Comparison of ENCODE assay signal across 18 cellular contexts in genomic region chr18:74775239-74775638, GRCh38.
DNase-seq lines count a peak whose midpoint lies in the region; ATAC-seq and TF ChIP-seq lines count a peak whose summit lies in the region.
"Had no signal": no experiment of that assay in that cellular context is flagged by ENCODE, and none has a peak within 500 bp of the region (broad histone marks: within the 10 kb centered on the region; RNA-seq: fewer than 3 reads in every experiment).

No MANE protein-coding gene starts in this region.

- in situ Hi-C loops in IMR-90 (cut with MboI; ENCODE audit: low sequenced_read_pairs), result no loop called here
- in situ Hi-C loops in brain microvascular endothelial cell (cut with HindIII; ENCODE audit: low pct_ligation_motif_present, low sequenced_read_pairs), result no loop called here

- peak overlapping the region; percentile 76 for H2BK5ac ChIP-seq in IMR-90 (ENCODE audit: low read depth, low read length, poor library complexity, severe bottlenecking)

- intact Hi-C loops in IMR-90 (cut with micrococcal nuclease) (no loop called here), body of pancreas (cut with DNase I) (no loop called here), CD14-positive monocyte (cut with micrococcal nuclease) (no loop called here), spleen (cut with DNase I; ENCODE audit: low total_unique reads) (no loop called here)

- dilution Hi-C loops in IMR-90 (cut with HindIII; ENCODE audit: low sequenced_read_pairs, unreplicated experiment), result no loop called here

- peak overlapping the region; percentile 79 for H2BK20ac ChIP-seq in IMR-90 (ENCODE audit: low read depth, low read length)

- peak overlapping the region; percentile 76; the same call in 1 of the 2 replicates for H3K4ac ChIP-seq in IMR-90 (ENCODE audit: low read depth, low read length)

- no peaks in the 10 kb centered on the region for H3K27me3 ChIP-seq in IMR-90 (ENCODE audit: control insufficient read depth, insufficient read depth, low read length)
- H3K27me3 ChIP-seq in brain microvascular endothelial cell (replicated peaks), result no peaks in the 10 kb centered on the region
- H3K27me3 ChIP-seq in body of pancreas, result no peaks in the 10 kb centered on the region
- no peaks in the 10 kb centered on the region for H3K27me3 ChIP-seq in spleen (replicated peaks in 1 of 7)
- H3K27me3 ChIP-seq: gastroesophageal sphincter, neural progenitor cell had no signal

- no peak overlapping the region for H2BK15ac ChIP-seq in IMR-90 (ENCODE audit: low read depth, low read length)

- H3K27ac Mint-ChIP-seq in CD14-positive monocyte, result no peak overlapping the region
- no peak overlapping the region for H3K27ac Mint-ChIP-seq in activated CD8-positive, alpha-beta T cell treated with anti-CD3 and anti-CD28 coated beads, Interleukin-2, amount 10 ng/mL, durations not matched to agents 7 days and 5 days
- H3K27ac Mint-ChIP-seq: activated CD4-positive, alpha-beta T cell treated with anti-CD3 and anti-CD28 coated beads, Interleukin-2, amount 10 ng/mL, durations not matched to agents 7 days and 5 days; CD8-positive, alpha-beta memory T cell; neural progenitor cell had no signal

- no peak overlapping the region for H2AK9ac ChIP-seq in IMR-90 (replicated peaks; ENCODE audit: low read depth, low read length, poor library complexity)

- ATAC-seq in IMR-90 (ENCODE audit: low read depth) (peak; percentile 94), body of pancreas (no peak)
- no peak for ATAC-seq in activated CD8-positive, alpha-beta T cell treated with anti-CD3 and anti-CD28 coated beads, Interleukin-2, amount 10 ng/mL, durations not matched to agents 7 days and 5 days
- ATAC-seq: gastroesophageal sphincter, K562, left cardiac atrium had no signal

- peak overlapping the region; percentile 87 for H2BK120ac ChIP-seq in IMR-90 (ENCODE audit: low read depth, low read length)

- H3K4me2 ChIP-seq in IMR-90 (ENCODE audit: low read depth, low read length), result no peak overlapping the region
- H3K4me2 ChIP-seq: neural progenitor cell had no signal

- CTCF ChIA-PET in IMR-90 (lab: Yijun Ruan, JAX), result interaction anchor here (1.0 kb wide), 1 partner anchor 9 kb away, joined by 3 read pairs; no protein-coding TSS in a partner anchor
- CTCF ChIA-PET in activated CD8-positive, alpha-beta T cell treated with anti-CD3 and anti-CD28 coated beads, Interleukin-2, amount 10 ng/mL, durations not matched to agents 7 days and 5 days (lab: Charles Lee), result no interaction called here

- H3K23ac ChIP-seq in IMR-90 (ENCODE audit: low read depth, low read length), result no peak overlapping the region

- H3K36me3 Mint-ChIP-seq in CD14-positive monocyte, result peaks cover 6 to 8% of the 10 kb centered on the region in 2 donors
- H3K36me3 Mint-ChIP-seq in activated CD8-positive, alpha-beta T cell treated with anti-CD3 and anti-CD28 coated beads, Interleukin-2, amount 10 ng/mL, durations not matched to agents 7 days and 5 days (ENCODE audit: low read depth), result no peaks in the 10 kb centered on the region

- H2AFZ ChIP-seq in IMR-90 (replicated peaks; ENCODE audit: low read length, poor library complexity), result no peak overlapping the region
- H2AFZ ChIP-seq: neural progenitor cell had no signal

- TF ChIP-seq CTCF in IMR-90 (conservative IDR thresholded peaks at IDR 0.05; ENCODE audit: low read depth, low read length) (no peak), brain microvascular endothelial cell (IDR thresholded peaks at IDR 0.05; ENCODE audit: low read depth, low read length, missing control alignments) (no peak), foreskin fibroblast (IDR thresholded peaks at IDR 0.05; ENCODE audit: low read depth, low read length) (no peak), body of pancreas (IDR thresholded peaks at IDR 0.05) (no peak), CD14-positive monocyte (IDR thresholded peaks at IDR 0.05) (no peak), spleen (IDR thresholded peaks at IDR 0.05 in 8 of 11, conservative IDR thresholded peaks at IDR 0.05 in 3 of 11) (no peak)

- POLR2A ChIA-PET in IMR-90 (lab: Charles Lee; ENCODE audit: unreplicated experiment), result no interaction called here
- POLR2A ChIA-PET in activated CD8-positive, alpha-beta T cell treated with anti-CD3 and anti-CD28 coated beads, Interleukin-2, amount 10 ng/mL, durations not matched to agents 7 days and 5 days (lab: Charles Lee), result no interaction called here

- H3K9me3 ChIP-seq in IMR-90 (ENCODE audit: control insufficient read depth, insufficient read depth, low read length), result no peaks in the 10 kb centered on the region
- no peaks in the 10 kb centered on the region for H3K9me3 ChIP-seq in body of pancreas
- no peaks in the 10 kb centered on the region for H3K9me3 ChIP-seq in spleen
- H3K9me3 ChIP-seq: gastroesophageal sphincter had no signal

- 0 out of 2 replicates have a peak, but pooled peaks have one; percentile 6 for TF ChIP-seq RAD21 in IMR-90 (IDR thresholded peaks at IDR 0.05; ENCODE audit: low read length)

- H3K79me1 ChIP-seq in IMR-90 (ENCODE audit: low read depth in 1 of 2, low read length in 2 of 2), result peaks cover 7 to 21% of the 10 kb centered on the region in 2 experiments; a peak in 3 of 4 replicates

- H3K4me1 ChIP-seq in IMR-90 (ENCODE audit: control insufficient read depth, insufficient read depth, low read length), result peaks cover 9% of the 10 kb centered on the region
- no peaks in the 10 kb centered on the region for H3K4me1 ChIP-seq in body of pancreas
- peaks cover 0 to 7% (median 0%) of the 10 kb centered on the region in 6 donors for H3K4me1 ChIP-seq in spleen
- H3K4me1 ChIP-seq: gastroesophageal sphincter, neural progenitor cell had no signal

- H4K5ac ChIP-seq in IMR-90 (ENCODE audit: low read depth, low read length), result no peak overlapping the region

- BruUV-seq in IMR-90 (replicated peaks; lab: Mats Ljungman, UMichigan), result no TSS peak

- H3K56ac ChIP-seq in IMR-90 (ENCODE audit: extremely low read depth, insufficient read depth, low read length), result no peak overlapping the region

- H3K36me3 ChIP-seq in IMR-90 (ENCODE audit: control insufficient read depth, insufficient read depth, low read length) (no peaks in the 10 kb centered on the region), brain microvascular endothelial cell (replicated peaks) (no peaks in the 10 kb centered on the region), body of pancreas (replicated peaks in 1 of 2; ENCODE audit: insufficient read depth in 1 of 2, low read depth in 2 of 2) (no peaks in the 10 kb centered on the region), spleen (peaks cover 0 to 21% (median 0%) of the 10 kb centered on the region in 6 donors)
- H3K36me3 ChIP-seq: neural progenitor cell had no signal

- DNase-seq in AG08396 (ENCODE audit: low spot score), result peak; percentile 19
- DNase-seq in IMR-90, result peak; percentile 98
- peak; percentile 76 for DNase-seq in brain microvascular endothelial cell
- peak; percentile 52 to 70 for DNase-seq in foreskin fibroblast
- DNase-seq in body of pancreas, result no peak
- DNase-seq in CD14-positive monocyte (ENCODE audit: low spot score), result no peak
- no peak for DNase-seq in activated CD8-positive, alpha-beta T cell treated with anti-CD3 and anti-CD28 coated beads, Interleukin-2, amount 10 ng/mL, durations not matched to agents 7 days and 5 days
- no peak for DNase-seq in spleen
- DNase-seq: activated CD4-positive, alpha-beta T cell treated with anti-CD3 and anti-CD28 coated beads, Interleukin-2, amount 10 ng/mL, durations not matched to agents 7 days and 5 days; activated gamma-delta T cell; CD8-positive, alpha-beta memory T cell; DMS79; left cardiac atrium; NCI-H2029 treated with DMSO at 0.1 percent for 48 hours; NCI-H446 treated with DMSO at 0.1 percent for 48 hours had no signal

- no peak overlapping the region; the same call in 1 of the 2 replicates for H3K18ac ChIP-seq in IMR-90 (ENCODE audit: low read depth, low read length)

- TF ChIP-seq POLR2A in IMR-90 (IDR thresholded peaks at IDR 0.05; ENCODE audit: low read depth, low read length) (no peak), body of pancreas (IDR thresholded peaks at IDR 0.05) (no peak), spleen (IDR thresholded peaks at IDR 0.05) (no peak)

- H3K9me1 ChIP-seq in IMR-90 (ENCODE audit: insufficient read depth, low read length), result peaks cover 13% of the 10 kb centered on the region

- no peaks in the 10 kb centered on the region for H4K20me1 ChIP-seq in IMR-90 (ENCODE audit: insufficient read depth, low read length)

- WGBS in IMR-90 (ENCODE audit: extremely low coverage in 2 of 2, insufficient read length in 1 of 2), 2 experiments, result no CpG with 5 or more reads among the region's 3 CpGs
- WGBS in body of pancreas, 2 donors, result 73 to 77% methylated on average over 3 of the region's 3 CpGs
- WGBS in spleen, 5 donors, result 93 to 96% (median 95%) methylated on average over 3 of the region's 3 CpGs

- H3K4me3 ChIP-seq in IMR-90 (ENCODE audit: insufficient read depth, low read depth, low read length), result no peak overlapping the region
- no peak overlapping the region for H3K4me3 ChIP-seq in brain microvascular endothelial cell (ENCODE audit: low read depth, low read length)
- H3K4me3 ChIP-seq in foreskin fibroblast (ENCODE audit: low read depth in 1 of 2, low read length in 2 of 2), result no peak overlapping the region
- no peak overlapping the region for H3K4me3 ChIP-seq in body of pancreas
- no peak overlapping the region for H3K4me3 ChIP-seq in spleen
- H3K4me3 ChIP-seq: gastroesophageal sphincter, K562, neural progenitor cell had no signal

- H3K27ac ChIP-seq in IMR-90 (ENCODE audit: insufficient read depth, low read length), result no peak overlapping the region
- H3K27ac ChIP-seq in brain microvascular endothelial cell, result peak overlapping the region; percentile 76
- no peak overlapping the region for H3K27ac ChIP-seq in body of pancreas
- H3K27ac ChIP-seq in spleen, result no peak overlapping the region
- H3K27ac ChIP-seq: gastroesophageal sphincter, neural progenitor cell had no signal

- H4K8ac ChIP-seq in IMR-90 (ENCODE audit: low read depth in 2 of 2, low read length in 2 of 2), result peak overlapping the region in 1 of 2 experiments; percentile 10; a peak in 1 of 4 replicates

- no peaks in the 10 kb centered on the region for H3K9me3 Mint-ChIP-seq in CD14-positive monocyte
- H3K9me3 Mint-ChIP-seq in activated CD8-positive, alpha-beta T cell treated with anti-CD3 and anti-CD28 coated beads, Interleukin-2, amount 10 ng/mL, durations not matched to agents 7 days and 5 days (ENCODE audit: insufficient read depth), result no peaks in the 10 kb centered on the region
- H3K9me3 Mint-ChIP-seq: activated CD4-positive, alpha-beta T cell treated with anti-CD3 and anti-CD28 coated beads, Interleukin-2, amount 10 ng/mL, durations not matched to agents 7 days and 5 days; CD8-positive, alpha-beta memory T cell; neural progenitor cell had no signal

- H3K4me3 Mint-ChIP-seq in CD14-positive monocyte, result no peak overlapping the region
- no peak overlapping the region for H3K4me3 Mint-ChIP-seq in activated CD8-positive, alpha-beta T cell treated with anti-CD3 and anti-CD28 coated beads, Interleukin-2, amount 10 ng/mL, durations not matched to agents 7 days and 5 days
- H3K4me3 Mint-ChIP-seq: activated CD4-positive, alpha-beta T cell treated with anti-CD3 and anti-CD28 coated beads, Interleukin-2, amount 10 ng/mL, durations not matched to agents 7 days and 5 days; CD8-positive, alpha-beta memory T cell; neural progenitor cell had no signal

- H4K91ac ChIP-seq in IMR-90 (ENCODE audit: insufficient read depth, low read depth, low read length), result no peak overlapping the region

- H3K14ac ChIP-seq in IMR-90 (replicated peaks; ENCODE audit: low read depth, low read length), result peak overlapping the region; percentile 56

- H3K9ac ChIP-seq in IMR-90 (ENCODE audit: low read depth, low read length), result no peak overlapping the region
- H3K9ac ChIP-seq: neural progenitor cell had no signal

- 0 out of 2 replicates have a peak overlapping the region, but pooled peaks have one; percentile 89 for H2AK5ac ChIP-seq in IMR-90 (ENCODE audit: low read depth, low read length)

- H3K4me1 Mint-ChIP-seq in CD14-positive monocyte, result no peaks in the 10 kb centered on the region
- no peaks in the 10 kb centered on the region for H3K4me1 Mint-ChIP-seq in activated CD8-positive, alpha-beta T cell treated with anti-CD3 and anti-CD28 coated beads, Interleukin-2, amount 10 ng/mL, durations not matched to agents 7 days and 5 days (ENCODE audit: low read depth)
- H3K4me1 Mint-ChIP-seq: neural progenitor cell had no signal

- H3K27me3 Mint-ChIP-seq in CD14-positive monocyte (ENCODE audit: low read depth in 3 of 3), result no peaks in the 10 kb centered on the region
- no peaks in the 10 kb centered on the region for H3K27me3 Mint-ChIP-seq in activated CD8-positive, alpha-beta T cell treated with anti-CD3 and anti-CD28 coated beads, Interleukin-2, amount 10 ng/mL, durations not matched to agents 7 days and 5 days (ENCODE audit: low read depth)
- H3K27me3 Mint-ChIP-seq: activated CD4-positive, alpha-beta T cell treated with anti-CD3 and anti-CD28 coated beads, Interleukin-2, amount 10 ng/mL, durations not matched to agents 7 days and 5 days; CD8-positive, alpha-beta memory T cell had no signal

Comparison
In these comparisons a context has a peak if more than half of its experiments do, and no peak if none do; other contexts are left out.
1. DNase-seq: peak in AG08396 (single experiment), IMR-90 (single experiment), brain microvascular endothelial cell (single experiment) and foreskin fibroblast (2 of 2); none in body of pancreas (0 of 4), CD14-positive monocyte (single experiment), activated CD8-positive, alpha-beta T cell treated with anti-CD3 and anti-CD28 coated beads, Interleukin-2, amount 10 ng/mL, durations not matched to agents 7 days and 5 days (single experiment) and spleen (single experiment).